ENCODE assay signal across 1 cellular context in the genomic region with DNA sequence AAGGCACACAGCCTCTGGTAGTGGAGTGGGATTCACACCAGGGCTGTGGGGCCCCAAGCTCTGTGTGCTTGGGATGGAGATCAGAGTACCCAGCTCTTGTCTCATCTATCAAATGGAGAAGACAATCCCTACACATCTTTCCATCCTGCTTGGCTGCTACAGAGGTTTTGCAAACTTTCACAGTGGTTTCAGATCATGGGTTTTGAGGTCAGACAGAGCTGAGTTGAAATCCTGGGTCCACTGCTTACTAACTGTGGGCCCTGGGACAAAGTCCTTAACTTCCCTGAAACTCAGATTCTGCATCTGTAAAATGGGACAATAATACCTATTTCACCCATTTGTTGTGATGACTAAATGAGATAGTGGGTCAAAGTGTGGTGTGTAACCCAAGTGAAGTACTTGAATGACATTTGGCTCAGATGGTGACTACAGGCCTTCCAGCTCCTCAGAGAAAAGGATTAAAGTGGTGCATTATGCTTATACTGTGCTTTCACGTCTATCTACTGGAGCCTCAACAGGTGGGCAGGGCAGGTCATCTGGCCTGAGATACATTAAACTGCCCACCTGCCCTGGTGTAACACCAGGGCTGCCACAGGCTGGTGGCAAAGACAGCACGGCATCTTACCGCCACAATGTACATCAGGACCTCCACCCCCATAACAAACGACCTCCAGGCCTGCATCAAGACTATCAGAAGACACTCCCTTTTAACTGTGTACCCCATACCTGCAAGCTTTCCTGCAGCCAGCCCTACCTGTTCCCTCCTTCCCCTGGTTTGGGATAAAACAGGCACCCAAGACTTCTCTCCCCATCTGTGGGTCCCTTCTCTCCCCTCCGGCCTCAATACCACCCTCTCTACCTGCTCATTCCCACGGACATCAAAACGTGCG.
TF ChIP-seq lines count a peak whose summit lies in the region.

No MANE protein-coding gene starts in this region.

TF ChIP-seq in H1, 55 proteins besides CTCF, POLR2A, EP300 and RAD21:
- TF ChIP-seq BACH1 (IDR thresholded peaks at IDR 0.05; ENCODE audit: low read length) (no peak), HDAC2 (IDR thresholded peaks at IDR 0.05; ENCODE audit: borderline replicate concordance in 1 of 2, low read depth in 2 of 2, low read length in 2 of 2) (no peak), SP4 (IDR thresholded peaks at IDR 0.05; ENCODE audit: low read length) (no peak), CBX5 (IDR thresholded peaks at IDR 0.05; ENCODE audit: low read depth, low read length) (no peak), KDM1A (IDR thresholded peaks at IDR 0.05; ENCODE audit: borderline replicate concordance, low read length) (no peak), SP2 (IDR thresholded peaks at IDR 0.05; ENCODE audit: low read length) (no peak), RBBP5 (IDR thresholded peaks at IDR 0.05; ENCODE audit: borderline replicate concordance, low read depth, low read length) (no peak), BRCA1 (IDR thresholded peaks at IDR 0.05; ENCODE audit: low read depth, low read length) (no peak), SRF (IDR thresholded peaks at IDR 0.05; ENCODE audit: low read depth, low read length) (no peak), GABPA (IDR thresholded peaks at IDR 0.05; ENCODE audit: borderline replicate concordance, insufficient read depth, low read length) (no peak), TEAD4 (IDR thresholded peaks at IDR 0.05; ENCODE audit: low read depth, low read length) (no peak), RXRA (IDR thresholded peaks at IDR 0.05; ENCODE audit: insufficient read depth, low read depth, low read length) (no peak)
